ENCODE assay signal across 10 cellular contexts in genomic region chr22:20563941-20564371, GRCh38. TPM values are rescaled to one million over a fixed set of nuclear protein-coding genes. Genes with fewer than 3 reads are reported as not detected.
DNase-seq lines count a peak whose midpoint lies in the region; ATAC-seq and TF ChIP-seq lines count a peak whose summit lies in the region.
"Had no signal": no experiment of that assay in that cellular context is flagged by ENCODE, and none has a peak within 500 bp of the region (broad histone marks: within the 10 kb centered on the region; RNA-seq: fewer than 3 reads in every experiment).

No MANE protein-coding gene starts in this region.

- no peak for TF ChIP-seq CTCF in osteocyte (IDR thresholded peaks at IDR 0.05)

- peaks cover 6% of the 10 kb centered on the region for H3K9me3 Mint-ChIP-seq in activated CD8-positive, alpha-beta memory T cell treated with anti-CD3 and anti-CD28 coated beads, Interleukin-2, amount 10 ng/mL, durations not matched to agents 7 days and 5 days (ENCODE audit: low read depth)
- peaks cover 6% of the 10 kb centered on the region for H3K9me3 Mint-ChIP-seq in osteocyte (ENCODE audit: unreplicated experiment)
- H3K9me3 Mint-ChIP-seq: dendritic cell treated with granulocyte-macrophage colony-stimulating factor and Interleukin-4, amounts not matched to agents 40 ng/mL and 50 ng/mL, for 4 days had no signal

- ATAC-seq in activated CD8-positive, alpha-beta memory T cell treated with anti-CD3 and anti-CD28 coated beads, Interleukin-2, amount 10 ng/mL, durations not matched to agents 7 days and 5 days, result no peak
- ATAC-seq in T-helper 17 cell (no peak), GM18907 (IDR thresholded peaks at IDR 0.05; ENCODE audit: unreplicated experiment) (no peak)

- H3K4me3 Mint-ChIP-seq in activated CD8-positive, alpha-beta memory T cell treated with anti-CD3 and anti-CD28 coated beads, Interleukin-2, amount 10 ng/mL, durations not matched to agents 7 days and 5 days, result peak overlapping the region; percentile 30
- H3K4me3 Mint-ChIP-seq in T-helper 17 cell (peak overlapping the region; percentile 72), osteocyte (ENCODE audit: unreplicated experiment) (no peak overlapping the region)
- H3K4me3 Mint-ChIP-seq: dendritic cell treated with granulocyte-macrophage colony-stimulating factor and Interleukin-4, amounts not matched to agents 40 ng/mL and 50 ng/mL, for 4 days had no signal

- peaks cover 86% of the 10 kb centered on the region for H3K4me1 Mint-ChIP-seq in activated CD8-positive, alpha-beta memory T cell treated with anti-CD3 and anti-CD28 coated beads, Interleukin-2, amount 10 ng/mL, durations not matched to agents 7 days and 5 days
- peaks cover 44% of the 10 kb centered on the region for H3K4me1 Mint-ChIP-seq in T-helper 17 cell
- H3K4me1 Mint-ChIP-seq in osteocyte (ENCODE audit: unreplicated experiment), result peaks cover 47% of the 10 kb centered on the region

- H3K27me3 Mint-ChIP-seq in activated CD8-positive, alpha-beta memory T cell treated with anti-CD3 and anti-CD28 coated beads, Interleukin-2, amount 10 ng/mL, durations not matched to agents 7 days and 5 days, result no peaks in the 10 kb centered on the region
- H3K27me3 Mint-ChIP-seq in T-helper 17 cell (no peaks in the 10 kb centered on the region), osteocyte (ENCODE audit: unreplicated experiment) (no peaks in the 10 kb centered on the region)
- H3K27me3 Mint-ChIP-seq: dendritic cell treated with granulocyte-macrophage colony-stimulating factor and Interleukin-4, amounts not matched to agents 40 ng/mL and 50 ng/mL, for 4 days had no signal

- peaks cover under 1% of the 10 kb centered on the region for H3K9me3 ChIP-seq in T-helper 17 cell (ENCODE audit: control insufficient read depth, low read length, poor library complexity, severe bottlenecking)
- H3K9me3 ChIP-seq: left lung had no signal

- peak overlapping the region; percentile 90 for H3K27ac Mint-ChIP-seq in activated CD8-positive, alpha-beta memory T cell treated with anti-CD3 and anti-CD28 coated beads, Interleukin-2, amount 10 ng/mL, durations not matched to agents 7 days and 5 days
- peak overlapping the region; percentile 91 for H3K27ac Mint-ChIP-seq in T-helper 17 cell
- H3K27ac Mint-ChIP-seq in osteocyte (ENCODE audit: unreplicated experiment), result peak overlapping the region; percentile 85
- H3K27ac Mint-ChIP-seq: dendritic cell treated with granulocyte-macrophage colony-stimulating factor and Interleukin-4, amounts not matched to agents 40 ng/mL and 50 ng/mL, for 4 days had no signal

- peaks cover 78% of the 10 kb centered on the region for H3K36me3 Mint-ChIP-seq in activated CD8-positive, alpha-beta memory T cell treated with anti-CD3 and anti-CD28 coated beads, Interleukin-2, amount 10 ng/mL, durations not matched to agents 7 days and 5 days
- H3K36me3 Mint-ChIP-seq in T-helper 17 cell (ENCODE audit: low read depth) (peaks cover 11% of the 10 kb centered on the region), osteocyte (ENCODE audit: unreplicated experiment) (peaks cover 36% of the 10 kb centered on the region)

- CTCF ChIA-PET in activated CD8-positive, alpha-beta memory T cell treated with anti-CD3 and anti-CD28 coated beads, Interleukin-2, amount 10 ng/mL, durations not matched to agents 7 days and 5 days (lab: Charles Lee), result interaction anchor here (0.8 to 14.1 kb wide), 21 partner anchors 9 to 146 kb away, joined by 3 to 406 read pairs (median 4); partner anchors contain the start of gene MED15

- DNase-seq in activated CD8-positive, alpha-beta memory T cell treated with anti-CD3 and anti-CD28 coated beads, Interleukin-2, amount 10 ng/mL, durations not matched to agents 7 days and 5 days, result no peak
- no peak for DNase-seq in activated CD8-positive, alpha-beta memory T cell treated with anti-CD3 and anti-CD28 coated beads, Interleukin-2, amount 50 U/mL, for 48 hours
- DNase-seq in T-helper 17 cell (no peak), dermis blood vessel endothelial cell (peak; percentile 21), osteocyte (ENCODE audit: extremely low spot score, unreplicated experiment) (no peak), NCI-H1417 (lab: John Stamatoyannopoulos, UW) (no peak), SIG-M5 treated with dmso at 0.1 percent for 504 hours (lab: John Stamatoyannopoulos, UW; ENCODE audit: unreplicated experiment) (no peak)

RNA-seq across cellular contexts. Expression of gene MED15, which starts 56.5 kb away (rescaled TPM):
- 100 to 1,000 TPM; 145 to 179 TPM for total RNA-seq in activated CD8-positive, alpha-beta memory T cell treated with anti-CD3 and anti-CD28 coated beads, Interleukin-2, amount 10 ng/mL, durations not matched to agents 7 days and 5 days
- total RNA-seq in T-helper 17 cell (100 to 1,000 TPM; 207 to 251 TPM), dermis blood vessel endothelial cell (33.0 and 37.8 TPM in 2 replicates), osteocyte (104 TPM in 2 replicates)
